In genomic region chr6:39496951-39497350, GRCh38 we compare ENCODE assay signal across 13 cellular contexts.
A peak's percentile ranks its signal among the peaks of the same experiment; 100 is the strongest.
DNase-seq lines count a peak whose midpoint lies in the region; ATAC-seq, FAIRE-seq and TF ChIP-seq lines count a peak whose summit lies in the region.
"Had no signal": no experiment of that assay in that cellular context is flagged by ENCODE, and none has a peak within 500 bp of the region (broad histone marks: within the 10 kb centered on the region; RNA-seq: fewer than 3 reads in every experiment).

No MANE protein-coding gene starts in this region.

- no peak for FAIRE-seq in astrocyte (lab: Jason Lieb, UNC)
- FAIRE-seq: A549 had no signal

- ATAC-seq in heart left ventricle, result peak; percentile 78 to 92 (median 82)
- ATAC-seq in GM21360 (IDR thresholded peaks at IDR 0.05; ENCODE audit: unreplicated experiment), result no peak
- ATAC-seq: A549; activated CD4-positive, alpha-beta T cell treated with anti-CD3 and anti-CD28 coated beads for 36 hours had no signal

- WGBS in heart left ventricle, 4 donors, result 42 to 63% (median 49%) methylated on average over 6 of the region's 6 CpGs

- no peaks in the 10 kb centered on the region for H4K20me1 ChIP-seq in astrocyte (ENCODE audit: insufficient read depth, low read length)

- DNase-seq in AG08395 (ENCODE audit: low spot score) (peak; percentile 42), astrocyte (ENCODE audit: low read depth) (peak; percentile 51), heart left ventricle (peak in 4 of 5 donors; percentile 51 to 74 (median 59)), posterior vena cava (ENCODE audit: low spot score) (peak; percentile 76), HuH-7 (ENCODE audit: low spot score) (no peak)
- DNase-seq in stimulated activated CD4-positive, alpha-beta T cell treated with anti-CD3 and anti-CD28 coated beads, Interleukin-15, amount 100 ng/mL, for 24 hours, result no peak
- DNase-seq in activated naive CD8-positive, alpha-beta T cell treated with anti-CD3 and anti-CD28 coated beads for 36 hours, result no peak
- DNase-seq: activated CD4-positive, alpha-beta T cell treated with anti-CD3 and anti-CD28 coated beads for 36 hours; activated T-cell treated with anti-CD3 and anti-CD28 coated beads, Interleukin-2, amount 50 U/mL, for 24 hours; NCI-H1105 treated with DMSO at 0.1 percent for 48 hours had no signal

- intact Hi-C loops in heart left ventricle (cut with DNase I) (loop anchor here in 1 of 10 donors (10.0 kb wide), 1 partner anchor 298 kb away; the partner anchor contains the start of gene DAAM2), posterior vena cava (cut with DNase I) (no loop called here)

- H3K27me3 ChIP-seq in astrocyte (ENCODE audit: insufficient read depth, low read length) (no peaks in the 10 kb centered on the region), heart left ventricle (peaks cover 0 to 2% (median 0%) of the 10 kb centered on the region in 9 donors)

- TF ChIP-seq CTCF in astrocyte (IDR thresholded peaks at IDR 0.05; ENCODE audit: insufficient read depth, low read depth, low read length), result no peak
- no peak for TF ChIP-seq CTCF in heart left ventricle (IDR thresholded peaks at IDR 0.05)

- no peaks in the 10 kb centered on the region for H3K79me2 ChIP-seq in astrocyte (ENCODE audit: insufficient read depth, low read length)

- peaks cover 4% of the 10 kb centered on the region for H3K27me3 Mint-ChIP-seq in astrocyte (ENCODE audit: low read depth, unreplicated experiment)
- peaks cover 29% of the 10 kb centered on the region for H3K27me3 Mint-ChIP-seq in activated naive CD8-positive, alpha-beta T cell treated with anti-CD3 and anti-CD28 coated beads for 36 hours

- H3K27ac Mint-ChIP-seq in astrocyte (ENCODE audit: unreplicated experiment), result no peak overlapping the region
- no peak overlapping the region for H3K27ac Mint-ChIP-seq in activated naive CD8-positive, alpha-beta T cell treated with anti-CD3 and anti-CD28 coated beads for 36 hours
- H3K27ac Mint-ChIP-seq: activated CD4-positive, alpha-beta T cell treated with anti-CD3 and anti-CD28 coated beads for 36 hours; activated T-cell treated with anti-CD3 and anti-CD28 coated beads, Interleukin-2, amount 50 U/mL, for 24 hours; brain had no signal

- H3K4me1 ChIP-seq in astrocyte (ENCODE audit: insufficient read depth, low read length) (peaks cover 5% of the 10 kb centered on the region), heart left ventricle (peaks cover 0 to 31% (median 5%) of the 10 kb centered on the region in 12 donors)
- H3K4me1 ChIP-seq: A549 had no signal

- H3K9me3 ChIP-seq in astrocyte (ENCODE audit: insufficient read depth, low read depth, low read length), result no peaks in the 10 kb centered on the region
- H3K9me3 ChIP-seq in heart left ventricle, result peaks cover 0 to 18% (median 7%) of the 10 kb centered on the region in 12 donors
- H3K9me3 ChIP-seq: A549 had no signal

- no peak overlapping the region for H3K4me3 Mint-ChIP-seq in astrocyte (ENCODE audit: unreplicated experiment)
- no peak overlapping the region for H3K4me3 Mint-ChIP-seq in activated naive CD8-positive, alpha-beta T cell treated with anti-CD3 and anti-CD28 coated beads for 36 hours
- H3K4me3 Mint-ChIP-seq: activated CD4-positive, alpha-beta T cell treated with anti-CD3 and anti-CD28 coated beads for 36 hours; activated T-cell treated with anti-CD3 and anti-CD28 coated beads, Interleukin-2, amount 50 U/mL, for 24 hours; brain had no signal

- no peak overlapping the region for H3K4me3 ChIP-seq in astrocyte (ENCODE audit: insufficient read depth, low read depth, low read length)
- no peak overlapping the region for H3K4me3 ChIP-seq in heart left ventricle
- H3K4me3 ChIP-seq: A549 had no signal

- H3K27ac ChIP-seq in astrocyte (ENCODE audit: low read depth, low read length) (no peak overlapping the region), heart left ventricle (peak overlapping the region in 4 of 12 donors; percentile 10 to 20 (median 12))
- H3K27ac ChIP-seq: A549 had no signal

- H3K9ac ChIP-seq in astrocyte (ENCODE audit: low read length), result no peak overlapping the region

- no peak for TF ChIP-seq POLR2A in heart left ventricle (IDR thresholded peaks at IDR 0.05)

- peaks cover 15% of the 10 kb centered on the region for H3K9me3 Mint-ChIP-seq in astrocyte (ENCODE audit: unreplicated experiment)
- H3K9me3 Mint-ChIP-seq in activated naive CD8-positive, alpha-beta T cell treated with anti-CD3 and anti-CD28 coated beads for 36 hours, result peaks cover 19% of the 10 kb centered on the region

- no peak overlapping the region for H2AFZ ChIP-seq in astrocyte (ENCODE audit: low read depth, low read length)

- peaks cover 11% of the 10 kb centered on the region for H3K4me1 Mint-ChIP-seq in astrocyte (ENCODE audit: low read depth, unreplicated experiment)
- H3K4me1 Mint-ChIP-seq in activated naive CD8-positive, alpha-beta T cell treated with anti-CD3 and anti-CD28 coated beads for 36 hours, result no peaks in the 10 kb centered on the region
- H3K4me1 Mint-ChIP-seq: activated CD4-positive, alpha-beta T cell treated with anti-CD3 and anti-CD28 coated beads for 36 hours; brain had no signal

- H3K4me2 ChIP-seq in astrocyte (ENCODE audit: low read length), result no peak overlapping the region
- H3K4me2 ChIP-seq: A549 had no signal

- H3K36me3 ChIP-seq in astrocyte (ENCODE audit: insufficient read depth, low read length) (no peaks in the 10 kb centered on the region), heart left ventricle (no peaks in the 10 kb centered on the region)

- H3K36me3 Mint-ChIP-seq in astrocyte (ENCODE audit: low read depth, unreplicated experiment), result no peaks in the 10 kb centered on the region
- no peaks in the 10 kb centered on the region for H3K36me3 Mint-ChIP-seq in activated naive CD8-positive, alpha-beta T cell treated with anti-CD3 and anti-CD28 coated beads for 36 hours
- H3K36me3 Mint-ChIP-seq: brain had no signal

Comparison
In these comparisons a context has a peak if more than half of its experiments do, and no peak if none do; other contexts are left out.
1. DNase-seq: peak in AG08395 (single experiment), astrocyte (single experiment), heart left ventricle (4 of 5) and posterior vena cava (single experiment); none in stimulated activated CD4-positive, alpha-beta T cell treated with anti-CD3 and anti-CD28 coated beads, Interleukin-15, amount 100 ng/mL, for 24 hours (single experiment), HuH-7 (single experiment) and activated naive CD8-positive, alpha-beta T cell treated with anti-CD3 and anti-CD28 coated beads for 36 hours (single experiment).